ENCODE assay signal across 8 cellular contexts in the genomic region with DNA sequence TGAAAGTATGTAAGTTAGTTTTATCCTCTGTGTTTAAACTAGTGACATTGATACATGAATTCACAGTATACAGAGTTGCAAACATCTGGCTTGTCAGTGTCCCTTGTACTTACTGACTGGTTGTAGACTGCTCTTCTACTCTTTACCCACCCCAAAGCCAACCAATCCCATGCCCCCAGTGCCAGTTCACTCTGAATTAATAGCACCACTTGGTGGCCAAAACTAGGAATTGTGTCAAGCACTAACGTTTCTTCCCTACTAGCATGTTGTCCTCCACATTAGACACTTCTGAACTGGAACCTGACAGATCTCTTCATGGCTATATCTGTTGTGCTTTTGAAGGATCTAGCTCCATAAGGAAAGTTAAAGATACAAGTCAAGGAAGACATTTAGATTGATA. TPM values are rescaled to one million over a fixed set of nuclear protein-coding genes. Genes with fewer than 3 reads are reported as not detected.
DNase-seq lines count a peak whose midpoint lies in the region; FAIRE-seq and TF ChIP-seq lines count a peak whose summit lies in the region.

No MANE protein-coding gene starts in this region.

- H3K36me3 Mint-ChIP-seq in activated CD4-positive, alpha-beta T cell treated with anti-CD3 and anti-CD28 coated beads, Interleukin-2, amount 10 ng/mL, durations not matched to agents 7 days and 5 days (ENCODE audit: low read depth): no peaks in the 10 kb centered on the region
- peaks cover 9% of the 10 kb centered on the region for H3K36me3 Mint-ChIP-seq in astrocyte (ENCODE audit: low read depth, unreplicated experiment)

- no peaks in the 10 kb centered on the region for H4K20me1 ChIP-seq in astrocyte (ENCODE audit: insufficient read depth, low read length)
- H4K20me1 ChIP-seq in osteoblast (ENCODE audit: insufficient read depth, low read length): no peaks in the 10 kb centered on the region

- no peak overlapping the region for H3K4me2 ChIP-seq in astrocyte (ENCODE audit: low read length)
- no peak overlapping the region for H3K4me2 ChIP-seq in osteoblast (ENCODE audit: insufficient read depth, low read length)

- TF ChIP-seq CTCF in LNCaP clone FGC (IDR thresholded peaks at IDR 0.05; ENCODE audit: control insufficient read depth, extremely low read depth, insufficient read depth) (peak; percentile 48), astrocyte (IDR thresholded peaks at IDR 0.05; ENCODE audit: insufficient read depth, low read depth, low read length) (peak; percentile 39), osteoblast (IDR thresholded peaks at IDR 0.05; ENCODE audit: extremely low read depth, low read depth, low read length) (peak; percentile 54)

- CTCF ChIA-PET in activated CD4-positive, alpha-beta T cell treated with anti-CD3 and anti-CD28 coated beads, Interleukin-2, amount 10 ng/mL, durations not matched to agents 7 days and 5 days (lab: Charles Lee): no interaction called here

- H3K27me3 ChIP-seq in astrocyte (ENCODE audit: insufficient read depth, low read length): no peaks in the 10 kb centered on the region
- no peaks in the 10 kb centered on the region for H3K27me3 ChIP-seq in osteoblast (ENCODE audit: insufficient read depth, low read length)

- no peaks in the 10 kb centered on the region for H3K27me3 Mint-ChIP-seq in activated CD4-positive, alpha-beta T cell treated with anti-CD3 and anti-CD28 coated beads, Interleukin-2, amount 10 ng/mL, durations not matched to agents 7 days and 5 days
- no peaks in the 10 kb centered on the region for H3K27me3 Mint-ChIP-seq in astrocyte (ENCODE audit: low read depth, unreplicated experiment)

- no peak overlapping the region for H2AFZ ChIP-seq in astrocyte (ENCODE audit: low read depth, low read length)
- H2AFZ ChIP-seq in osteoblast (ENCODE audit: low read length): no peak overlapping the region

- H3K4me3 Mint-ChIP-seq in activated CD4-positive, alpha-beta T cell treated with anti-CD3 and anti-CD28 coated beads, Interleukin-2, amount 10 ng/mL, durations not matched to agents 7 days and 5 days: no peak overlapping the region
- no peak overlapping the region for H3K4me3 Mint-ChIP-seq in astrocyte (ENCODE audit: unreplicated experiment)

- peak; percentile 9 for DNase-seq in activated CD4-positive, alpha-beta T cell treated with anti-CD3 and anti-CD28 coated beads, Interleukin-2, amount 10 ng/mL, durations not matched to agents 7 days and 5 days
- DNase-seq in activated CD4-positive, alpha-beta T cell treated with anti-CD3 and anti-CD28 coated beads for 48 hours: no peak
- no peak for DNase-seq in LNCaP clone FGC (ENCODE audit: low read depth)
- DNase-seq in astrocyte (ENCODE audit: low read depth): no peak
- peak; percentile 63 for DNase-seq in osteoblast (ENCODE audit: insufficient read length, low spot score, missing footprints)
- no peak for DNase-seq in stimulated activated CD4-positive, alpha-beta T cell treated with anti-CD3 and anti-CD28 coated beads, Interleukin-4, amount 100 ng/mL, for 4 hours
- no peak for DNase-seq in NCI-H187 (lab: John Stamatoyannopoulos, UW)
- DNase-seq in superior temporal gyrus (ENCODE audit: extremely low spot score): no peak

- no peaks in the 10 kb centered on the region for H3K36me3 ChIP-seq in astrocyte (ENCODE audit: insufficient read depth, low read length)
- H3K36me3 ChIP-seq in osteoblast (ENCODE audit: insufficient read depth, low read length): peaks cover 2% of the 10 kb centered on the region

- H3K9ac ChIP-seq in astrocyte (ENCODE audit: low read length): no peak overlapping the region

- no peaks in the 10 kb centered on the region for H3K9me3 Mint-ChIP-seq in activated CD4-positive, alpha-beta T cell treated with anti-CD3 and anti-CD28 coated beads, Interleukin-2, amount 10 ng/mL, durations not matched to agents 7 days and 5 days
- no peaks in the 10 kb centered on the region for H3K9me3 Mint-ChIP-seq in astrocyte (ENCODE audit: unreplicated experiment)

- H3K4me3 ChIP-seq in LNCaP clone FGC (ENCODE audit: low read depth, low read length) (no peak overlapping the region), astrocyte (ENCODE audit: insufficient read depth, low read depth, low read length) (no peak overlapping the region), osteoblast (ENCODE audit: insufficient read depth, low read length) (no peak overlapping the region)

- H3K27ac ChIP-seq in astrocyte (ENCODE audit: low read depth, low read length) (no peak overlapping the region), osteoblast (ENCODE audit: low read depth, low read length) (no peak overlapping the region)

- H3K4me1 ChIP-seq in astrocyte (ENCODE audit: insufficient read depth, low read length) (no peaks in the 10 kb centered on the region), osteoblast (ENCODE audit: insufficient read depth, low read length) (no peaks in the 10 kb centered on the region)

- POLR2A ChIA-PET in activated CD4-positive, alpha-beta T cell treated with anti-CD3 and anti-CD28 coated beads, Interleukin-2, amount 10 ng/mL, durations not matched to agents 7 days and 5 days (lab: Charles Lee): no interaction called here

- no peak for FAIRE-seq in astrocyte (lab: Jason Lieb, UNC)

- no peaks in the 10 kb centered on the region for H3K4me1 Mint-ChIP-seq in activated CD4-positive, alpha-beta T cell treated with anti-CD3 and anti-CD28 coated beads, Interleukin-2, amount 10 ng/mL, durations not matched to agents 7 days and 5 days
- H3K4me1 Mint-ChIP-seq in astrocyte (ENCODE audit: low read depth, unreplicated experiment): peaks cover 2% of the 10 kb centered on the region

- no peaks in the 10 kb centered on the region for H3K79me2 ChIP-seq in astrocyte (ENCODE audit: insufficient read depth, low read length)
- H3K79me2 ChIP-seq in osteoblast (ENCODE audit: insufficient read depth, low read length): no peaks in the 10 kb centered on the region

- H3K9me3 ChIP-seq in astrocyte (ENCODE audit: insufficient read depth, low read depth, low read length) (no peaks in the 10 kb centered on the region), osteoblast (ENCODE audit: low read depth, low read length) (no peaks in the 10 kb centered on the region)

- H3K27ac Mint-ChIP-seq in activated CD4-positive, alpha-beta T cell treated with anti-CD3 and anti-CD28 coated beads, Interleukin-2, amount 10 ng/mL, durations not matched to agents 7 days and 5 days: no peak overlapping the region
- no peak overlapping the region for H3K27ac Mint-ChIP-seq in astrocyte (ENCODE audit: unreplicated experiment)

RNA-seq across cellular contexts. Expression of a gene that starts 27.2 kb away (rescaled TPM):
- total RNA-seq in activated CD4-positive, alpha-beta T cell treated with anti-CD3 and anti-CD28 coated beads, Interleukin-2, amount 10 ng/mL, durations not matched to agents 7 days and 5 days: not detected
- total RNA-seq in astrocyte (0.30 TPM in 1 of 2 replicates, not detected in the other), osteoblast (not detected in 2 replicates)

Comparison
In these comparisons a context has a peak if more than half of its experiments do, and no peak if none do; other contexts are left out.
1. DNase-seq: peak in activated CD4-positive, alpha-beta T cell treated with anti-CD3 and anti-CD28 coated beads, Interleukin-2, amount 10 ng/mL, durations not matched to agents 7 days and 5 days (single experiment) and osteoblast (single experiment); none in activated CD4-positive, alpha-beta T cell treated with anti-CD3 and anti-CD28 coated beads for 48 hours (single experiment), LNCaP clone FGC (single experiment), astrocyte (single experiment), stimulated activated CD4-positive, alpha-beta T cell treated with anti-CD3 and anti-CD28 coated beads, Interleukin-4, amount 100 ng/mL, for 4 hours (0 of 2), NCI-H187 (0 of 2) and superior temporal gyrus (single experiment).
2. Peak in every context shown above with its lines, with median percentiles within 50 percentile points of each other: CTCF ChIP-seq.